ENCODE assay signal across 14 cellular contexts in the genomic region with DNA sequence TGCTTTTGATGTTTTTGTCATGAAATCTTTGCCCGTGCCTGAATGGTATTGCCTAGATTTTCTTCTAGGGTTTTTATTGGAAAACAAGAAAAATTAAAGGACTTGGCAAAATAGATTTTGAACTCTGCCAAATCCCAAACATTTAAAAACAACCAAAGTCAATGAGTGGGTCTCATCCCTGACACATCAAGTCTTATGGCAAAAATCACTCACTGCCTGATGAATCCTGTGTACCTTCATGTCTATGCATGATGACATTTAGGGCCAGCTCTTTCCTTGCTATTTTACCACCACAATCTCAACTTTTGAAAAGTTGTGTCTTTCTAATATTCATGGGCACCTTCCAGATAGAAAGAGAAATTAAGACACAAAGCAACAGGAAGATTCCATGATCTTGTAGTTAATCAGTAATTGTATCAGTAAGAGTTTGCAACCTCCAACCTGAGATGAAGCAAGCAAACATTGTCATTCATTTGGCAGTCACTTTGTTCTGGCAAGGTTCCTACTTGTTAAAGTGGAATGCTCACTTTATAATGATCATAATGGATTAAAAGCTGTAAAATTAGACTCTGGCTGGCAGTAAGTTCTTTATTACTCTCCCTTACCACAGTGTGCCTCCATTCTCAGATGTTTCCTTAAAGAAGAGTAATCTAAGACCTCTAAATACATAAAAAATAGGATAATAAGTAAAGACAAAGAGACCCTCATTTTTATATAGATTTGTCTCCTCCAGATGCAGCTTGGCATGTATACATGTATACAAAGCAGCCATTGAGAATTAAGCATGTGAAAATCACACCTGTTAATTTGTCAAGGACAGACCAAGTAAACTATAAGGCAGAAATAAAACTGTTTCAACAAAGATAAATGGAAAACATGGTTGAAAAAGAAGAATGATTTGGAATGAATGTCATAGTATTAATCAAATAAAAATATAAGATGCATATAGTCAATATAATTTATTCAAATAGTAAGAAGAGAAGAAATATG. TPM values are rescaled to one million over a fixed set of nuclear protein-coding genes. Genes with fewer than 3 reads are reported as not detected.
DNase-seq lines count a peak whose midpoint lies in the region; ATAC-seq and TF ChIP-seq lines count a peak whose summit lies in the region.
"Had no signal": no experiment of that assay in that cellular context is flagged by ENCODE, and none has a peak within 500 bp of the region (broad histone marks: within the 10 kb centered on the region; RNA-seq: fewer than 3 reads in every experiment).

No MANE protein-coding gene starts in this region.

- CTCF ChIA-PET in PC-3 (lab: Charles Lee) = no interaction called here
- CTCF ChIA-PET in activated CD4-positive, alpha-beta memory T cell treated with anti-CD3 and anti-CD28 coated beads for 36 hours (lab: Charles Lee) = interaction anchor here (1.9 kb wide), 1 partner anchor 96 kb away, joined by 4 read pairs; no protein-coding TSS in a partner anchor

- peaks cover 41% of the 10 kb centered on the region for H3K4me1 Mint-ChIP-seq in stimulated activated naive CD8-positive, alpha-beta T cell treated with anti-CD3 and anti-CD28 coated beads, Interleukin-15, amount 100 ng/mL, for 72 hours
- peaks cover 16% of the 10 kb centered on the region for H3K4me1 Mint-ChIP-seq in activated CD4-positive, alpha-beta memory T cell treated with anti-CD3 and anti-CD28 coated beads for 36 hours (ENCODE audit: low read depth)
- no peaks in the 10 kb centered on the region; the same call in 1 of the 2 replicates for H3K4me1 Mint-ChIP-seq in HFFc6 (ENCODE audit: low read depth)

- POLR2A ChIA-PET in PC-3 (lab: Charles Lee; ENCODE audit: unreplicated experiment) = interaction anchor here (0.5 to 0.7 kb wide), 3 partner anchors 12 to 488 kb away, joined by 3 read pairs; no protein-coding TSS in a partner anchor
- POLR2A ChIA-PET in activated CD4-positive, alpha-beta memory T cell treated with anti-CD3 and anti-CD28 coated beads for 36 hours (lab: Charles Lee) = no interaction called here

- no peaks in the 10 kb centered on the region for H3K79me2 ChIP-seq in PC-3 (ENCODE audit: low read length)

- H3K27me3 ChIP-seq in PC-3 (ENCODE audit: low read length) = no peaks in the 10 kb centered on the region

- H3K9me3 ChIP-seq in PC-3 (ENCODE audit: low read length) = no peaks in the 10 kb centered on the region

- no peak overlapping the region for H3K4me3 ChIP-seq in PC-3 (ENCODE audit: low read length)

- no TSS peak for BruUV-seq in PC-3 (replicated peaks; lab: Mats Ljungman, UMichigan)

- H3K9me3 Mint-ChIP-seq in stimulated activated naive CD8-positive, alpha-beta T cell treated with anti-CD3 and anti-CD28 coated beads, Interleukin-15, amount 100 ng/mL, for 72 hours = peaks cover 0 to 4% of the 10 kb centered on the region in 2 donors
- H3K9me3 Mint-ChIP-seq in activated CD4-positive, alpha-beta memory T cell treated with anti-CD3 and anti-CD28 coated beads for 36 hours = no peaks in the 10 kb centered on the region
- no peaks in the 10 kb centered on the region for H3K9me3 Mint-ChIP-seq in HFFc6

- peaks cover 11% of the 10 kb centered on the region; the same call in 1 of the 2 replicates for H3K4me1 ChIP-seq in PC-3 (ENCODE audit: insufficient read depth, low read length)

- H3K27ac Mint-ChIP-seq in stimulated activated naive CD8-positive, alpha-beta T cell treated with anti-CD3 and anti-CD28 coated beads, Interleukin-15, amount 100 ng/mL, for 72 hours = no peak overlapping the region
- no peak overlapping the region for H3K27ac Mint-ChIP-seq in activated CD4-positive, alpha-beta memory T cell treated with anti-CD3 and anti-CD28 coated beads for 36 hours
- no peak overlapping the region for H3K27ac Mint-ChIP-seq in HFFc6

- H3K4me2 ChIP-seq in PC-3 (ENCODE audit: low read length) = no peak overlapping the region

- no peaks in the 10 kb centered on the region for H3K27me3 Mint-ChIP-seq in stimulated activated naive CD8-positive, alpha-beta T cell treated with anti-CD3 and anti-CD28 coated beads, Interleukin-15, amount 100 ng/mL, for 72 hours
- H3K27me3 Mint-ChIP-seq in activated CD4-positive, alpha-beta memory T cell treated with anti-CD3 and anti-CD28 coated beads for 36 hours = peaks cover 4% of the 10 kb centered on the region
- H3K27me3 Mint-ChIP-seq in HFFc6 (ENCODE audit: insufficient read depth) = no peaks in the 10 kb centered on the region; the same call in 1 of the 2 replicates

- 0 out of 2 replicates have a peak, but pooled peaks cover 3% of the 10 kb centered on the region for H3K9me2 ChIP-seq in PC-3 (replicated peaks; ENCODE audit: low read length)

- no peaks in the 10 kb centered on the region for H4K20me1 ChIP-seq in PC-3 (ENCODE audit: low read length)

- no peaks in the 10 kb centered on the region for H3K36me3 ChIP-seq in PC-3 (ENCODE audit: low read depth, low read length)

- no peaks in the 10 kb centered on the region for H3F3A ChIP-seq in PC-3 (ENCODE audit: low read length, unreplicated experiment)

- no peak overlapping the region for H2AFZ ChIP-seq in PC-3 (ENCODE audit: low read length)

- no peak for TF ChIP-seq CTCF in PC-3 (conservative IDR thresholded peaks at IDR 0.05; ENCODE audit: low read depth, low read length)
- TF ChIP-seq CTCF in HFFc6 (IDR thresholded peaks at IDR 0.05) = no peak

- DNase-seq in stimulated activated naive CD8-positive, alpha-beta T cell treated with anti-CD3 and anti-CD28 coated beads, Interleukin-15, Interleukin-2, amounts not matched to agents 100 U/mL and 50 U/mL, for 24 hours = no peak
- DNase-seq in stimulated activated naive CD8-positive, alpha-beta T cell treated with anti-CD3 and anti-CD28 coated beads, Interleukin-15, amount 100 ng/mL, for 72 hours = no peak
- peak; percentile 43 for DNase-seq in PC-3
- DNase-seq in kidney tubule cell (ENCODE audit: low spot score) = peak; percentile 59
- DNase-seq in activated CD4-positive, alpha-beta memory T cell treated with anti-CD3 and anti-CD28 coated beads for 36 hours = no peak
- DNase-seq in NCI-H1930 (lab: John Stamatoyannopoulos, UW) = no peak
- DNase-seq in HFFc6 = no peak
- DNase-seq: C1 segment of cervical spinal cord, NCI-H1436 treated with DMSO at 0.1 percent for 48 hours, NCI-H2081 treated with DMSO at 0.1 percent for 48 hours, NCI-H2227 treated with DMSO at 0.1 percent for 48 hours, NCI-H524, SHP77 treated with DMSO at 0.1 percent for 48 hours had no signal

- H3K27ac ChIP-seq in PC-3 (ENCODE audit: low read length) = no peak overlapping the region

- peak; percentile 69 for ATAC-seq in stimulated activated naive CD8-positive, alpha-beta T cell treated with anti-CD3 and anti-CD28 coated beads, Interleukin-15, Interleukin-2, amounts not matched to agents 100 U/mL and 50 U/mL, for 24 hours
- no peak for ATAC-seq in stimulated activated naive CD8-positive, alpha-beta T cell treated with anti-CD3 and anti-CD28 coated beads, Interleukin-15, amount 100 ng/mL, for 72 hours
- ATAC-seq in PC-3 (peak; percentile 53), HG02763 (IDR thresholded peaks at IDR 0.05; ENCODE audit: unreplicated experiment) (no peak)

- H3K9ac ChIP-seq in PC-3 (ENCODE audit: low read length) = no peak overlapping the region

- H3K36me3 Mint-ChIP-seq in activated CD4-positive, alpha-beta memory T cell treated with anti-CD3 and anti-CD28 coated beads for 36 hours = no peaks in the 10 kb centered on the region
- H3K36me3 Mint-ChIP-seq in HFFc6 (ENCODE audit: low read depth) = no peaks in the 10 kb centered on the region

- intact Hi-C loops in PC-3 (cut with micrococcal nuclease) = no loop called here
- intact Hi-C loops in activated CD4-positive, alpha-beta memory T cell treated with anti-CD3 and anti-CD28 coated beads for 36 hours (cut with micrococcal nuclease) = no loop called here

- no peak overlapping the region for H3K4me3 Mint-ChIP-seq in stimulated activated naive CD8-positive, alpha-beta T cell treated with anti-CD3 and anti-CD28 coated beads, Interleukin-15, amount 100 ng/mL, for 72 hours
- no peak overlapping the region for H3K4me3 Mint-ChIP-seq in activated CD4-positive, alpha-beta memory T cell treated with anti-CD3 and anti-CD28 coated beads for 36 hours
- H3K4me3 Mint-ChIP-seq in HFFc6 = no peak overlapping the region

RNA-seq across cellular contexts. Expression of a gene that starts 51.6 kb away (rescaled TPM):
- total RNA-seq in PC-3 (2014; rRNA removed) = 52.0 and 59.5 TPM in 2 replicates
- total RNA-seq in activated CD4-positive, alpha-beta memory T cell treated with anti-CD3 and anti-CD28 coated beads for 36 hours = 100 to 1,000 TPM; 436 to 444 TPM
- 10 to 100 TPM; 55.2 to 78.6 (median 73.2) TPM for total RNA-seq in HFFc6 (2021; fragmentation: NEBNext Ultra II Directional; extraction: Animal tissue kit (Norgen Biotek cat#: 25700))

Comparison
In these comparisons a context has a peak if more than half of its experiments do, and no peak if none do; other contexts are left out.
1. ATAC-seq: peak in stimulated activated naive CD8-positive, alpha-beta T cell treated with anti-CD3 and anti-CD28 coated beads, Interleukin-15, Interleukin-2, amounts not matched to agents 100 U/mL and 50 U/mL, for 24 hours (single experiment) and PC-3 (single experiment); none in stimulated activated naive CD8-positive, alpha-beta T cell treated with anti-CD3 and anti-CD28 coated beads, Interleukin-15, amount 100 ng/mL, for 72 hours (single experiment) and HG02763 (single experiment).
2. DNase-seq: peak in PC-3 (single experiment) and kidney tubule cell (single experiment); none in stimulated activated naive CD8-positive, alpha-beta T cell treated with anti-CD3 and anti-CD28 coated beads, Interleukin-15, Interleukin-2, amounts not matched to agents 100 U/mL and 50 U/mL, for 24 hours (single experiment), stimulated activated naive CD8-positive, alpha-beta T cell treated with anti-CD3 and anti-CD28 coated beads, Interleukin-15, amount 100 ng/mL, for 72 hours (0 of 2), activated CD4-positive, alpha-beta memory T cell treated with anti-CD3 and anti-CD28 coated beads for 36 hours (single experiment), NCI-H1930 (0 of 2) and HFFc6 (single experiment).